Comparison of ENCODE assay signal across 8 cellular contexts in genomic region chr2:74577448-74577847, GRCh38. TPM values are rescaled to one million over a fixed set of nuclear protein-coding genes. Genes with fewer than 3 reads are reported as not detected.
DNase-seq lines count a peak whose midpoint lies in the region; ATAC-seq and TF ChIP-seq lines count a peak whose summit lies in the region.

No MANE protein-coding gene starts in this region.

- no peaks in the 10 kb centered on the region for H3K9me3 ChIP-seq in CD4-positive, CD25-positive, alpha-beta regulatory T cell (ENCODE audit: control insufficient read depth in 2 of 2, low read length in 2 of 2)
- H3K9me3 ChIP-seq in PC-3 (ENCODE audit: low read length), result no peaks in the 10 kb centered on the region

- CTCF ChIA-PET in PC-3 (lab: Charles Lee), result interaction anchor here (0.5 kb wide), 1 partner anchor 258 kb away, joined by 9 read pairs; no protein-coding TSS in a partner anchor

- H3K9ac ChIP-seq in PC-3 (ENCODE audit: low read length), result no peak overlapping the region

- H2AFZ ChIP-seq in PC-3 (ENCODE audit: low read length), result 0 out of 2 replicates have a peak overlapping the region, but pooled peaks have one; percentile 23

- no peak for TF ChIP-seq CTCF in PC-3 (conservative IDR thresholded peaks at IDR 0.05; ENCODE audit: low read depth, low read length)

- H3F3A ChIP-seq in PC-3 (ENCODE audit: low read length, unreplicated experiment), result peaks cover 4% of the 10 kb centered on the region

- H3K4me3 Mint-ChIP-seq in CD4-positive, CD25-positive, alpha-beta regulatory T cell, result no peak overlapping the region

- H4K20me1 ChIP-seq in PC-3 (ENCODE audit: low read length), result no peaks in the 10 kb centered on the region

- H3K4me3 ChIP-seq in CD4-positive, CD25-positive, alpha-beta regulatory T cell (ENCODE audit: low read depth, low read length), result no peak overlapping the region
- H3K4me3 ChIP-seq in PC-3 (ENCODE audit: low read length), result no peak overlapping the region

- no peak overlapping the region for H3K4me2 ChIP-seq in PC-3 (ENCODE audit: low read length)

- H3K9me2 ChIP-seq in PC-3 (replicated peaks; ENCODE audit: low read length), result no peaks in the 10 kb centered on the region

- H3K4me1 Mint-ChIP-seq in CD4-positive, CD25-positive, alpha-beta regulatory T cell, result peaks cover 15 to 27% (median 21%) of the 10 kb centered on the region in 4 donors

- peaks cover 18% of the 10 kb centered on the region for H3K4me1 ChIP-seq in CD4-positive, CD25-positive, alpha-beta regulatory T cell (ENCODE audit: control insufficient read depth, insufficient read depth, low read length, poor library complexity, severe bottlenecking)
- H3K4me1 ChIP-seq in PC-3 (ENCODE audit: insufficient read depth, low read length), result peaks cover 10% of the 10 kb centered on the region

- peak in 1 of 3 donors; percentile 65 for DNase-seq in CD4-positive, CD25-positive, alpha-beta regulatory T cell
- DNase-seq in PC-3, result no peak
- no peak for DNase-seq in amniotic stem cell (lab: John Stamatoyannopoulos, UW)
- DNase-seq in left colon, result no peak

- H3K36me3 ChIP-seq in CD4-positive, CD25-positive, alpha-beta regulatory T cell (ENCODE audit: control insufficient read depth, insufficient read depth, low read length), result no peaks in the 10 kb centered on the region
- H3K36me3 ChIP-seq in PC-3 (ENCODE audit: low read depth, low read length), result no peaks in the 10 kb centered on the region

- H3K27ac Mint-ChIP-seq in CD4-positive, CD25-positive, alpha-beta regulatory T cell, result peak overlapping the region in 2 of 3 donors; percentile 29 to 45

- no peaks in the 10 kb centered on the region for H3K27me3 ChIP-seq in CD4-positive, CD25-positive, alpha-beta regulatory T cell (ENCODE audit: control insufficient read depth, insufficient read depth, low read length)
- H3K27me3 ChIP-seq in PC-3 (ENCODE audit: low read length) (no peaks in the 10 kb centered on the region), layer of hippocampus (ENCODE audit: control insufficient read depth, insufficient read depth, low read length) (no peaks in the 10 kb centered on the region)

- no peaks in the 10 kb centered on the region for H3K27me3 Mint-ChIP-seq in CD4-positive, CD25-positive, alpha-beta regulatory T cell

- H3K36me3 Mint-ChIP-seq in CD4-positive, CD25-positive, alpha-beta regulatory T cell, result no peaks in the 10 kb centered on the region

- POLR2A ChIA-PET in PC-3 (lab: Charles Lee; ENCODE audit: unreplicated experiment), result interaction anchor here (0.6 kb wide), 1 partner anchor 48 kb away, joined by 3 read pairs; the partner anchor contains the start of gene HTRA2

- no TSS peak for BruUV-seq in PC-3 (replicated peaks; lab: Mats Ljungman, UMichigan)

- ATAC-seq in CD4-positive, CD25-positive, alpha-beta regulatory T cell (ENCODE audit: low read depth in 2 of 2), result no peak
- ATAC-seq in GM19455 (IDR thresholded peaks at IDR 0.05; ENCODE audit: unreplicated experiment) (peak; percentile 38), PC-3 (no peak), GM18519 (IDR thresholded peaks at IDR 0.05; ENCODE audit: low FRiP score, unreplicated experiment) (no peak), HG02588 (IDR thresholded peaks at IDR 0.05; ENCODE audit: unreplicated experiment) (no peak), left colon (no peak)

- no peaks in the 10 kb centered on the region for H3K9me3 Mint-ChIP-seq in CD4-positive, CD25-positive, alpha-beta regulatory T cell

- H3K27ac ChIP-seq in CD4-positive, CD25-positive, alpha-beta regulatory T cell (ENCODE audit: insufficient read depth, low read length, poor library complexity, severe bottlenecking), result no peak overlapping the region
- H3K27ac ChIP-seq in PC-3 (ENCODE audit: low read length) (no peak overlapping the region), layer of hippocampus (ENCODE audit: low read depth, low read length) (peak overlapping the region; percentile 22)

- intact Hi-C loops in PC-3 (cut with micrococcal nuclease), result no loop called here
- intact Hi-C loops in left colon (cut with DNase I, micrococcal nuclease), result no loop called here

- no peaks in the 10 kb centered on the region for H3K79me2 ChIP-seq in PC-3 (ENCODE audit: low read length)

RNA-seq across cellular contexts. Expression of gene DOK1, which starts 22.9 kb away (rescaled TPM):
- total RNA-seq in CD4-positive, CD25-positive, alpha-beta regulatory T cell, result 19.8 TPM
- 10 to 100 TPM; 29.9 to 39.3 (median 33.7) TPM for polyA plus RNA-seq in CD4-positive, CD25-positive, alpha-beta regulatory T cell
- total RNA-seq in PC-3 (2014; rRNA removed), result 4.7 and 6.0 TPM in 2 replicates
- 10 to 100 TPM; 16.1 to 21.4 TPM for total RNA-seq in left colon

RNA-seq across cellular contexts. Expression of gene LOXL3, which starts 23.7 kb away (rescaled TPM):
- total RNA-seq in CD4-positive, CD25-positive, alpha-beta regulatory T cell, result 1.1 TPM
- polyA plus RNA-seq in CD4-positive, CD25-positive, alpha-beta regulatory T cell, result under 1 TPM in 1 of 4 donors, not detected in 3; 0.09 TPM
- total RNA-seq in PC-3 (2014; rRNA removed), result 5.8 and 12.4 TPM in 2 replicates
- 1 to 10 TPM; 1.5 to 3.4 TPM for total RNA-seq in left colon

RNA-seq across cellular contexts. Expression of gene HTRA2, which starts 47.7 kb away (rescaled TPM):
- total RNA-seq in CD4-positive, CD25-positive, alpha-beta regulatory T cell, result 25.8 TPM
- polyA plus RNA-seq in CD4-positive, CD25-positive, alpha-beta regulatory T cell, result 10 to 100 TPM; 26.6 to 34.1 (median 30.5) TPM
- total RNA-seq in PC-3 (2014; rRNA removed) (71.8 and 77.5 TPM in 2 replicates), left colon (10 to 100 TPM; 22.3 to 23.0 TPM)

RNA-seq across cellular contexts. Expression of gene AUP1, which starts 47.9 kb away (rescaled TPM):
- total RNA-seq in CD4-positive, CD25-positive, alpha-beta regulatory T cell, result 183 TPM
- polyA plus RNA-seq in CD4-positive, CD25-positive, alpha-beta regulatory T cell, result 100 to 1,000 TPM in 2 of 4 donors, 10 to 100 TPM in 2; 85.7 to 112 (median 99.7) TPM
- 218 and 233 TPM in 2 replicates for total RNA-seq in PC-3 (2014; rRNA removed)
- total RNA-seq in left colon, result 100 to 1,000 TPM; 124 to 133 TPM

RNA-seq across cellular contexts. Expression of gene DQX1, which starts 51.4 kb away (rescaled TPM):
- 0.15 TPM for total RNA-seq in CD4-positive, CD25-positive, alpha-beta regulatory T cell
- not detected for polyA plus RNA-seq in CD4-positive, CD25-positive, alpha-beta regulatory T cell
- 0.07 and 0.63 TPM in 2 replicates for total RNA-seq in PC-3 (2014; rRNA removed)
- total RNA-seq in left colon, result 10 to 100 TPM; 34.3 to 44.0 TPM
